In the genomic region with DNA sequence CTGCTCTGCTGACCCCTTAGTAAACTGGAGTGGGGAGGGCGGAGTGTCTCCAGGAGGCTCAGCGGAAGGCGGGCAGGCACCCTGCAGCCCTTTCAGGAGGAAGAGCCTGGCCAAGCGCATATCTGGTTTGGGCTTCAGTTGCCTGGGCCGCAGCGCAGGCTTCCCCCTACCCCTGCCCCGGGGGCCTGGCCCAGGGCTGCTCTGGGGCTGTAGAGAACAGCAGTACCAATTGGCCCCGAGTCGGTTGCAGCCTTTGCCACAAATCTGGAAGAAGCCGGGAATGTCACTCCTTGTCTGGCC, we compare ENCODE assay signal across 2 cellular contexts.
TF ChIP-seq lines count a peak whose summit lies in the region.

No MANE protein-coding gene starts in this region.

TF ChIP-seq in H1, 55 proteins besides CTCF, POLR2A, EP300 and RAD21:
- TF ChIP-seq FOSL1 (IDR thresholded peaks at IDR 0.05; ENCODE audit: insufficient read depth, low read depth, low read length) = no peak
- peak; percentile 57; the same call in 1 of the 2 replicates for TF ChIP-seq GABPA (IDR thresholded peaks at IDR 0.05; ENCODE audit: borderline replicate concordance, insufficient read depth, low read length)
- TF ChIP-seq TBP (IDR thresholded peaks at IDR 0.05; ENCODE audit: low read depth, low read length) = peak; percentile 57; the same call in 1 of the 2 replicates
- no peak for TF ChIP-seq SIX5 (IDR thresholded peaks at IDR 0.05; ENCODE audit: low read depth, low read length)
- TF ChIP-seq, protein P1, sequence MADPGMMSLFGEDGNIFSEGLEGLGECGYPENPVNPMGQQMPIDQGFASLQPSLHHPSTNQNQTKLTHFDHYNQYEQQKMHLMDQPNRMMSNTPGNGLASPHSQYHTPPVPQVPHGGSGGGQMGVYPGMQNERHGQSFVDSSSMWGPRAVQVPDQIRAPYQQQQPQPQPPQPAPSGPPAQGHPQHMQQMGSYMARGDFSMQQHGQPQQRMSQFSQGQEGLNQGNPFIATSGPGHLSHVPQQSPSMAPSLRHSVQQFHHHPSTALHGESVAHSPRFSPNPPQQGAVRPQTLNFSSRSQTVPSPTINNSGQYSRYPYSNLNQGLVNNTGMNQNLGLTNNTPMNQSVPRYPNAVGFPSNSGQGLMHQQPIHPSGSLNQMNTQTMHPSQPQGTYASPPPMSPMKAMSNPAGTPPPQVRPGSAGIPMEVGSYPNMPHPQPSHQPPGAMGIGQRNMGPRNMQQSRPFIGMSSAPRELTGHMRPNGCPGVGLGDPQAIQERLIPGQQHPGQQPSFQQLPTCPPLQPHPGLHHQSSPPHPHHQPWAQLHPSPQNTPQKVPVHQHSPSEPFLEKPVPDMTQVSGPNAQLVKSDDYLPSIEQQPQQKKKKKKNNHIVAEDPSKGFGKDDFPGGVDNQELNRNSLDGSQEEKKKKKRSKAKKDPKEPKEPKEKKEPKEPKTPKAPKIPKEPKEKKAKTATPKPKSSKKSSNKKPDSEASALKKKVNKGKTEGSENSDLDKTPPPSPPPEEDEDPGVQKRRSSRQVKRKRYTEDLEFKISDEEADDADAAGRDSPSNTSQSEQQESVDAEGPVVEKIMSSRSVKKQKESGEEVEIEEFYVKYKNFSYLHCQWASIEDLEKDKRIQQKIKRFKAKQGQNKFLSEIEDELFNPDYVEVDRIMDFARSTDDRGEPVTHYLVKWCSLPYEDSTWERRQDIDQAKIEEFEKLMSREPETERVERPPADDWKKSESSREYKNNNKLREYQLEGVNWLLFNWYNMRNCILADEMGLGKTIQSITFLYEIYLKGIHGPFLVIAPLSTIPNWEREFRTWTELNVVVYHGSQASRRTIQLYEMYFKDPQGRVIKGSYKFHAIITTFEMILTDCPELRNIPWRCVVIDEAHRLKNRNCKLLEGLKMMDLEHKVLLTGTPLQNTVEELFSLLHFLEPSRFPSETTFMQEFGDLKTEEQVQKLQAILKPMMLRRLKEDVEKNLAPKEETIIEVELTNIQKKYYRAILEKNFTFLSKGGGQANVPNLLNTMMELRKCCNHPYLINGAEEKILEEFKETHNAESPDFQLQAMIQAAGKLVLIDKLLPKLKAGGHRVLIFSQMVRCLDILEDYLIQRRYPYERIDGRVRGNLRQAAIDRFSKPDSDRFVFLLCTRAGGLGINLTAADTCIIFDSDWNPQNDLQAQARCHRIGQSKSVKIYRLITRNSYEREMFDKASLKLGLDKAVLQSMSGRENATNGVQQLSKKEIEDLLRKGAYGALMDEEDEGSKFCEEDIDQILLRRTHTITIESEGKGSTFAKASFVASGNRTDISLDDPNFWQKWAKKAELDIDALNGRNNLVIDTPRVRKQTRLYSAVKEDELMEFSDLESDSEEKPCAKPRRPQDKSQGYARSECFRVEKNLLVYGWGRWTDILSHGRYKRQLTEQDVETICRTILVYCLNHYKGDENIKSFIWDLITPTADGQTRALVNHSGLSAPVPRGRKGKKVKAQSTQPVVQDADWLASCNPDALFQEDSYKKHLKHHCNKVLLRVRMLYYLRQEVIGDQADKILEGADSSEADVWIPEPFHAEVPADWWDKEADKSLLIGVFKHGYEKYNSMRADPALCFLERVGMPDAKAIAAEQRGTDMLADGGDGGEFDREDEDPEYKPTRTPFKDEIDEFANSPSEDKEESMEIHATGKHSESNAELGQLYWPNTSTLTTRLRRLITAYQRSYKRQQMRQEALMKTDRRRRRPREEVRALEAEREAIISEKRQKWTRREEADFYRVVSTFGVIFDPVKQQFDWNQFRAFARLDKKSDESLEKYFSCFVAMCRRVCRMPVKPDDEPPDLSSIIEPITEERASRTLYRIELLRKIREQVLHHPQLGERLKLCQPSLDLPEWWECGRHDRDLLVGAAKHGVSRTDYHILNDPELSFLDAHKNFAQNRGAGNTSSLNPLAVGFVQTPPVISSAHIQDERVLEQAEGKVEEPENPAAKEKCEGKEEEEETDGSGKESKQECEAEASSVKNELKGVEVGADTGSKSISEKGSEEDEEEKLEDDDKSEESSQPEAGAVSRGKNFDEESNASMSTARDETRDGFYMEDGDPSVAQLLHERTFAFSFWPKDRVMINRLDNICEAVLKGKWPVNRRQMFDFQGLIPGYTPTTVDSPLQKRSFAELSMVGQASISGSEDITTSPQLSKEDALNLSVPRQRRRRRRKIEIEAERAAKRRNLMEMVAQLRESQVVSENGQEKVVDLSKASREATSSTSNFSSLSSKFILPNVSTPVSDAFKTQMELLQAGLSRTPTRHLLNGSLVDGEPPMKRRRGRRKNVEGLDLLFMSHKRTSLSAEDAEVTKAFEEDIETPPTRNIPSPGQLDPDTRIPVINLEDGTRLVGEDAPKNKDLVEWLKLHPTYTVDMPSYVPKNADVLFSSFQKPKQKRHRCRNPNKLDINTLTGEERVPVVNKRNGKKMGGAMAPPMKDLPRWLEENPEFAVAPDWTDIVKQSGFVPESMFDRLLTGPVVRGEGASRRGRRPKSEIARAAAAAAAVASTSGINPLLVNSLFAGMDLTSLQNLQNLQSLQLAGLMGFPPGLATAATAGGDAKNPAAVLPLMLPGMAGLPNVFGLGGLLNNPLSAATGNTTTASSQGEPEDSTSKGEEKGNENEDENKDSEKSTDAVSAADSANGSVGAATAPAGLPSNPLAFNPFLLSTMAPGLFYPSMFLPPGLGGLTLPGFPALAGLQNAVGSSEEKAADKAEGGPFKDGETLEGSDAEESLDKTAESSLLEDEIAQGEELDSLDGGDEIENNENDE (IDR thresholded peaks at IDR 0.05; ENCODE audit: insufficient replicate concordance, low read length) = no peak

TF ChIP-seq in HepG2, 621 proteins besides CTCF, POLR2A, EP300 and RAD21:
- TF ChIP-seq ZNF703 (CRISPR knock-in tag; IDR thresholded peaks at IDR 0.05; ENCODE audit: borderline replicate concordance) = no peak
